1 cellular context compared by ENCODE assay signal in the genomic region with DNA sequence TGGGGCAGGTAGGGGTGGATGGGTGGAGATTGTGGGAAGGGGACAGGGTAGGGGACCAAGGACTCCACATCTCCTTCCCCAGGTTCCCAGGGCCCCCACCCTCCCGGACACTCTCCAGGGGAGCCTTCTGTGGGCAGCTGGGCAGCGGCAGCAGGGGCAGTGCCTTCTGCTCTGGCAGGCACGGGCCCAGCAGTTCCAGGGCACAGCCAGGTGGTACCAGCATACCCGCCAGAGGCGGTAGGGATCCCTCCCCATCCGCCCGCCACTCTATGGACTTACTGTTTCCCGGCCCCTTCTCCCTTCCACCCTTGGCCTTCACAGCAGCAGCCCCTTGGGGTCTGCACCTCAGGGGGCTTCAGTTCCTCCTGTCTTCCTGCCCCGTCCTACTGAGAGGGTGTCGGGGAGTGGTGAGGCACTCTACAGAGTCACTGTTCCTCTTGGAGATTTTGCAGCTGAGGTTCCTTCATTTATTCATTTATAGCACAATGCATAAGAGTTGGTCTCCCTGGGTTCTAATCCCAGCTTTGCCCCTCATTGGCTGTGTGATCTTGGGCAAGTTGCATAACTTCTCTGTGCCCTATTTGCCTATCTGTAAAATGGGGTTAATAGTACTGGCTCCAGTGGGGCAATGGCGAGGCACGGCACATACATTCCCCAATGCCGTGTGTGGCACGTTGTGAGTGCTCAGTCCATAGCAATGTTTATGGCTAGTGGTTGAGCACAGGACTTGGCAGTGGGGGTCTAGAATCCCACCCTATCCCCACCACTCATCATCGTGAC.
TF ChIP-seq lines count a peak whose summit lies in the region.

No MANE protein-coding gene starts in this region.

TF ChIP-seq in HepG2, 621 proteins besides CTCF, POLR2A, EP300 and RAD21:
- TF ChIP-seq, protein P1, sequence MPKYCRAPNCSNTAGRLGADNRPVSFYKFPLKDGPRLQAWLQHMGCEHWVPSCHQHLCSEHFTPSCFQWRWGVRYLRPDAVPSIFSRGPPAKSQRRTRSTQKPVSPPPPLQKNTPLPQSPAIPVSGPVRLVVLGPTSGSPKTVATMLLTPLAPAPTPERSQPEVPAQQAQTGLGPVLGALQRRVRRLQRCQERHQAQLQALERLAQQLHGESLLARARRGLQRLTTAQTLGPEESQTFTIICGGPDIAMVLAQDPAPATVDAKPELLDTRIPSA (CRISPR knock-in tag; IDR thresholded peaks at IDR 0.05; ENCODE audit: borderline replicate concordance), result no peak
- peak; percentile 54 for TF ChIP-seq ZNF629 (CRISPR knock-in tag; conservative IDR thresholded peaks at IDR 0.05)
TF ChIP-seq in HepG2: peak in this region for 1.
